ENCODE assay signal across 2 cellular contexts in the genomic region with DNA sequence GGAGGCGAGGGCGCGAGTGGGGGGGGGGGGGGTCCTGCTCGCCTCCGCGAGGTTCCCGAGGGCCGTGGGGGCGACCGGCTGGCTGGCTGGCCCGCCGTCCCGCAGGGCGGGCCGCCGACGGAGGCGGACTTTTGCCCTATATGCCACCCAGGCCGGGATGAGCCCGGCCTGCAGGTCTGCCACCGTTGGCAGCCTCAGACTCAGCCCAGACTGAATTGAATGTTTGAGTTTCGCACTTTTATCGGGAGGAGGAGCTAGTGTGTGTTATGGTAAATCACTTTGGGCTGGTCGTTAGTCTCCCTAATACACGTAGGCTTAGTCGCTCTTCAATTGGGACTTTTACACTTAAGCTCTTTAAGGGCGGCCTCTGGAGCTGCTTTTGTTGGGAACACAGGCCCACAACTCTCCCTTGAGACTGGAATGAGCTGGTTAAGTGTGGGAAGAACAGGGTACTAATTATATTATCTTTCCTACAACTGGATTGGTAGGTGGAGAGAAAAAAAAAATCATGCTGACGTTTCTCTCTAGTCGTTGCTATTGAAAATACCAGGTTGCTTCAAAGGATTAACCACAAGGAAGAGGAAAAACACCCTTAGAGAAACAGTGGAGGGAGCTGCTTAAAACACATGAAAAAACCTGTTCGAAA.
TF ChIP-seq lines count a peak whose summit lies in the region.

No MANE protein-coding gene starts in this region.

TF ChIP-seq in SK-N-SH treated with all-trans-retinoic acid at 6 μM for 48 hours, 23 proteins besides CTCF, POLR2A, EP300 and RAD21 (continued from another document):
- TF ChIP-seq PATZ1 (CRISPR knock-in tag; IDR thresholded peaks at IDR 0.05; ENCODE audit: borderline replicate concordance): no peak
- TF ChIP-seq, protein P1, sequence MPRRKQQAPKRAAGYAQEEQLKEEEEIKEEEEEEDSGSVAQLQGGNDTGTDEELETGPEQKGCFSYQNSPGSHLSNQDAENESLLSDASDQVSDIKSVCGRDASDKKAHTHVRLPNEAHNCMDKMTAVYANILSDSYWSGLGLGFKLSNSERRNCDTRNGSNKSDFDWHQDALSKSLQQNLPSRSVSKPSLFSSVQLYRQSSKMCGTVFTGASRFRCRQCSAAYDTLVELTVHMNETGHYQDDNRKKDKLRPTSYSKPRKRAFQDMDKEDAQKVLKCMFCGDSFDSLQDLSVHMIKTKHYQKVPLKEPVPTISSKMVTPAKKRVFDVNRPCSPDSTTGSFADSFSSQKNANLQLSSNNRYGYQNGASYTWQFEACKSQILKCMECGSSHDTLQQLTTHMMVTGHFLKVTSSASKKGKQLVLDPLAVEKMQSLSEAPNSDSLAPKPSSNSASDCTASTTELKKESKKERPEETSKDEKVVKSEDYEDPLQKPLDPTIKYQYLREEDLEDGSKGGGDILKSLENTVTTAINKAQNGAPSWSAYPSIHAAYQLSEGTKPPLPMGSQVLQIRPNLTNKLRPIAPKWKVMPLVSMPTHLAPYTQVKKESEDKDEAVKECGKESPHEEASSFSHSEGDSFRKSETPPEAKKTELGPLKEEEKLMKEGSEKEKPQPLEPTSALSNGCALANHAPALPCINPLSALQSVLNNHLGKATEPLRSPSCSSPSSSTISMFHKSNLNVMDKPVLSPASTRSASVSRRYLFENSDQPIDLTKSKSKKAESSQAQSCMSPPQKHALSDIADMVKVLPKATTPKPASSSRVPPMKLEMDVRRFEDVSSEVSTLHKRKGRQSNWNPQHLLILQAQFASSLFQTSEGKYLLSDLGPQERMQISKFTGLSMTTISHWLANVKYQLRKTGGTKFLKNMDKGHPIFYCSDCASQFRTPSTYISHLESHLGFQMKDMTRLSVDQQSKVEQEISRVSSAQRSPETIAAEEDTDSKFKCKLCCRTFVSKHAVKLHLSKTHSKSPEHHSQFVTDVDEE (CRISPR knock-in tag; IDR thresholded peaks at IDR 0.05): no peak
- no peak for TF ChIP-seq ESRRG (CRISPR knock-in tag; IDR thresholded peaks at IDR 0.05)
- 0 out of 2 replicates have a peak, but pooled peaks have one; percentile 16 for TF ChIP-seq CSDC2 (CRISPR knock-in tag; IDR thresholded peaks at IDR 0.05)
- no peak for TF ChIP-seq SNAI2 (CRISPR knock-in tag; IDR thresholded peaks at IDR 0.05)
- no peak for TF ChIP-seq ISL1 (CRISPR knock-in tag; IDR thresholded peaks at IDR 0.05)
- TF ChIP-seq TOX (CRISPR knock-in tag; IDR thresholded peaks at IDR 0.05; ENCODE audit: borderline replicate concordance): peak; percentile 40; the same call in 1 of the 2 replicates
- no peak for TF ChIP-seq CSRNP3 (CRISPR knock-in tag; IDR thresholded peaks at IDR 0.05)
- no peak for TF ChIP-seq ARNTL (CRISPR knock-in tag; IDR thresholded peaks at IDR 0.05; ENCODE audit: borderline replicate concordance, low read depth)
- TF ChIP-seq ZNF70 (CRISPR knock-in tag; IDR thresholded peaks at IDR 0.05): no peak
- TF ChIP-seq GLIS3 (CRISPR knock-in tag; IDR thresholded peaks at IDR 0.05): no peak
- no peak for TF ChIP-seq ZFP30 (CRISPR knock-in tag; IDR thresholded peaks at IDR 0.05)
- no peak for TF ChIP-seq ZNF565 (CRISPR knock-in tag; conservative IDR thresholded peaks at IDR 0.05; ENCODE audit: low read depth)
- TF ChIP-seq BACH2 (CRISPR knock-in tag; IDR thresholded peaks at IDR 0.05; ENCODE audit: borderline replicate concordance): no peak
- no peak for TF ChIP-seq PPARA (CRISPR knock-in tag; IDR thresholded peaks at IDR 0.05; ENCODE audit: borderline replicate concordance)
- TF ChIP-seq POU6F1 (CRISPR knock-in tag; IDR thresholded peaks at IDR 0.05; ENCODE audit: borderline replicate concordance, low read depth): peak; percentile 14; the same call in 1 of the 2 replicates

TF ChIP-seq in HepG2, 621 proteins besides CTCF, POLR2A, EP300 and RAD21 (continued from another document and continues in another):
- TF ChIP-seq, protein P2, sequence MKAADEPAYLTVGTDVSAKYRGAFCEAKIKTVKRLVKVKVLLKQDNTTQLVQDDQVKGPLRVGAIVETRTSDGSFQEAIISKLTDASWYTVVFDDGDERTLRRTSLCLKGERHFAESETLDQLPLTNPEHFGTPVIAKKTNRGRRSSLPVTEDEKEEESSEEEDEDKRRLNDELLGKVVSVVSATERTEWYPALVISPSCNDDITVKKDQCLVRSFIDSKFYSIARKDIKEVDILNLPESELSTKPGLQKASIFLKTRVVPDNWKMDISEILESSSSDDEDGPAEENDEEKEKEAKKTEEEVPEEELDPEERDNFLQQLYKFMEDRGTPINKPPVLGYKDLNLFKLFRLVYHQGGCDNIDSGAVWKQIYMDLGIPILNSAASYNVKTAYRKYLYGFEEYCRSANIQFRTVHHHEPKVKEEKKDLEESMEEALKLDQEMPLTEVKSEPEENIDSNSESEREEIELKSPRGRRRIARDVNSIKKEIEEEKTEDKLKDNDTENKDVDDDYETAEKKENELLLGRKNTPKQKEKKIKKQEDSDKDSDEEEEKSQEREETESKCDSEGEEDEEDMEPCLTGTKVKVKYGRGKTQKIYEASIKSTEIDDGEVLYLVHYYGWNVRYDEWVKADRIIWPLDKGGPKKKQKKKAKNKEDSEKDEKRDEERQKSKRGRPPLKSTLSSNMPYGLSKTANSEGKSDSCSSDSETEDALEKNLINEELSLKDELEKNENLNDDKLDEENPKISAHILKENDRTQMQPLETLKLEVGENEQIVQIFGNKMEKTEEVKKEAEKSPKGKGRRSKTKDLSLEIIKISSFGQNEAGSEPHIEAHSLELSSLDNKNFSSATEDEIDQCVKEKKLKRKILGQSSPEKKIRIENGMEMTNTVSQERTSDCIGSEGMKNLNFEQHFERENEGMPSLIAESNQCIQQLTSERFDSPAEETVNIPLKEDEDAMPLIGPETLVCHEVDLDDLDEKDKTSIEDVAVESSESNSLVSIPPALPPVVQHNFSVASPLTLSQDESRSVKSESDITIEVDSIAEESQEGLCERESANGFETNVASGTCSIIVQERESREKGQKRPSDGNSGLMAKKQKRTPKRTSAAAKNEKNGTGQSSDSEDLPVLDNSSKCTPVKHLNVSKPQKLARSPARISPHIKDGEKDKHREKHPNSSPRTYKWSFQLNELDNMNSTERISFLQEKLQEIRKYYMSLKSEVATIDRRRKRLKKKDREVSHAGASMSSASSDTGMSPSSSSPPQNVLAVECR (CRISPR knock-in tag; IDR thresholded peaks at IDR 0.05; ENCODE audit: borderline replicate concordance): peak; percentile 5; the same call in 1 of the 2 replicates
- TF ChIP-seq NCOR1 (IDR thresholded peaks at IDR 0.05; ENCODE audit: borderline replicate concordance, low read length) (peak; percentile 61; the same call in 1 of the 2 replicates), ZFP1 (CRISPR knock-in tag; IDR thresholded peaks at IDR 0.05) (0 out of 2 replicates have a peak, but pooled peaks have one; percentile 38), ZBTB1 (CRISPR knock-in tag; IDR thresholded peaks at IDR 0.05; ENCODE audit: borderline replicate concordance) (no peak), YY1 (IDR thresholded peaks at IDR 0.05; ENCODE audit: insufficient read depth, insufficient replicate concordance, low read depth, low read length) (peak; percentile 15), NPAS2 (CRISPR knock-in tag; IDR thresholded peaks at IDR 0.05; ENCODE audit: borderline replicate concordance) (0 out of 2 replicates have a peak, but pooled peaks have one; percentile 40), REPIN1 (CRISPR knock-in tag; IDR thresholded peaks at IDR 0.05; ENCODE audit: borderline replicate concordance, low read depth) (peak; percentile 47; the same call in 1 of the 2 replicates), ZNF619 (CRISPR knock-in tag; IDR thresholded peaks at IDR 0.05) (no peak), TBL1XR1 (IDR thresholded peaks at IDR 0.05; ENCODE audit: borderline replicate concordance, low read length, partially characterized antibody) (peak; percentile 52), CBX5 (CRISPR knock-in tag; IDR thresholded peaks at IDR 0.05; ENCODE audit: borderline replicate concordance) (0 out of 2 replicates have a peak, but pooled peaks have one; percentile 28), ZNF746 (CRISPR knock-in tag; IDR thresholded peaks at IDR 0.05) (no peak), ZNF878 (CRISPR knock-in tag; IDR thresholded peaks at IDR 0.05) (no peak), ZNF687 (CRISPR knock-in tag; IDR thresholded peaks at IDR 0.05) (peak; percentile 58), ZNF772 (CRISPR knock-in tag; IDR thresholded peaks at IDR 0.05) (0 out of 2 replicates have a peak, but pooled peaks have one; percentile 7)
- TF ChIP-seq, protein P3, sequence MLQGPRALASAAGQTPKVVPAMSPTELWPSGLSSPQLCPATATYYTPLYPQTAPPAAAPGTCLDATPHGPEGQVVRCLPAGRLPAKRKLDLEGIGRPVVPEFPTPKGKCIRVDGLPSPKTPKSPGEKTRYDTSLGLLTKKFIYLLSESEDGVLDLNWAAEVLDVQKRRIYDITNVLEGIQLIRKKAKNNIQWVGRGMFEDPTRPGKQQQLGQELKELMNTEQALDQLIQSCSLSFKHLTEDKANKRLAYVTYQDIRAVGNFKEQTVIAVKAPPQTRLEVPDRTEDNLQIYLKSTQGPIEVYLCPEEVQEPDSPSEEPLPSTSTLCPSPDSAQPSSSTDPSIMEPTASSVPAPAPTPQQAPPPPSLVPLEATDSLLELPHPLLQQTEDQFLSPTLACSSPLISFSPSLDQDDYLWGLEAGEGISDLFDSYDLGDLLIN (CRISPR knock-in tag; IDR thresholded peaks at IDR 0.05; ENCODE audit: borderline replicate concordance): no peak
- TF ChIP-seq, protein P4, sequence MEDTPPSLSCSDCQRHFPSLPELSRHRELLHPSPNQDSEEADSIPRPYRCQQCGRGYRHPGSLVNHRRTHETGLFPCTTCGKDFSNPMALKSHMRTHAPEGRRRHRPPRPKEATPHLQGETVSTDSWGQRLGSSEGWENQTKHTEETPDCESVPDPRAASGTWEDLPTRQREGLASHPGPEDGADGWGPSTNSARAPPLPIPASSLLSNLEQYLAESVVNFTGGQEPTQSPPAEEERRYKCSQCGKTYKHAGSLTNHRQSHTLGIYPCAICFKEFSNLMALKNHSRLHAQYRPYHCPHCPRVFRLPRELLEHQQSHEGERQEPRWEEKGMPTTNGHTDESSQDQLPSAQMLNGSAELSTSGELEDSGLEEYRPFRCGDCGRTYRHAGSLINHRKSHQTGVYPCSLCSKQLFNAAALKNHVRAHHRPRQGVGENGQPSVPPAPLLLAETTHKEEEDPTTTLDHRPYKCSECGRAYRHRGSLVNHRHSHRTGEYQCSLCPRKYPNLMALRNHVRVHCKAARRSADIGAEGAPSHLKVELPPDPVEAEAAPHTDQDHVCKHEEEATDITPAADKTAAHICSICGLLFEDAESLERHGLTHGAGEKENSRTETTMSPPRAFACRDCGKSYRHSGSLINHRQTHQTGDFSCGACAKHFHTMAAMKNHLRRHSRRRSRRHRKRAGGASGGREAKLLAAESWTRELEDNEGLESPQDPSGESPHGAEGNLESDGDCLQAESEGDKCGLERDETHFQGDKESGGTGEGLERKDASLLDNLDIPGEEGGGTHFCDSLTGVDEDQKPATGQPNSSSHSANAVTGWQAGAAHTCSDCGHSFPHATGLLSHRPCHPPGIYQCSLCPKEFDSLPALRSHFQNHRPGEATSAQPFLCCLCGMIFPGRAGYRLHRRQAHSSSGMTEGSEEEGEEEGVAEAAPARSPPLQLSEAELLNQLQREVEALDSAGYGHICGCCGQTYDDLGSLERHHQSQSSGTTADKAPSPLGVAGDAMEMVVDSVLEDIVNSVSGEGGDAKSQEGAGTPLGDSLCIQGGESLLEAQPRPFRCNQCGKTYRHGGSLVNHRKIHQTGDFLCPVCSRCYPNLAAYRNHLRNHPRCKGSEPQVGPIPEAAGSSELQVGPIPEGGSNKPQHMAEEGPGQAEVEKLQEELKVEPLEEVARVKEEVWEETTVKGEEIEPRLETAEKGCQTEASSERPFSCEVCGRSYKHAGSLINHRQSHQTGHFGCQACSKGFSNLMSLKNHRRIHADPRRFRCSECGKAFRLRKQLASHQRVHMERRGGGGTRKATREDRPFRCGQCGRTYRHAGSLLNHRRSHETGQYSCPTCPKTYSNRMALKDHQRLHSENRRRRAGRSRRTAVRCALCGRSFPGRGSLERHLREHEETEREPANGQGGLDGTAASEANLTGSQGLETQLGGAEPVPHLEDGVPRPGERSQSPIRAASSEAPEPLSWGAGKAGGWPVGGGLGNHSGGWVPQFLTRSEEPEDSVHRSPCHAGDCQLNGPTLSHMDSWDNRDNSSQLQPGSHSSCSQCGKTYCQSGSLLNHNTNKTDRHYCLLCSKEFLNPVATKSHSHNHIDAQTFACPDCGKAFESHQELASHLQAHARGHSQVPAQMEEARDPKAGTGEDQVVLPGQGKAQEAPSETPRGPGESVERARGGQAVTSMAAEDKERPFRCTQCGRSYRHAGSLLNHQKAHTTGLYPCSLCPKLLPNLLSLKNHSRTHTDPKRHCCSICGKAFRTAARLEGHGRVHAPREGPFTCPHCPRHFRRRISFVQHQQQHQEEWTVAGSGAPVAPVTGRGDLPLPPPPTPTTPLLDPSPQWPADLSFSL (CRISPR knock-in tag; IDR thresholded peaks at IDR 0.05): peak; percentile 25; the same call in 1 of the 2 replicates
- TF ChIP-seq, protein P5, sequence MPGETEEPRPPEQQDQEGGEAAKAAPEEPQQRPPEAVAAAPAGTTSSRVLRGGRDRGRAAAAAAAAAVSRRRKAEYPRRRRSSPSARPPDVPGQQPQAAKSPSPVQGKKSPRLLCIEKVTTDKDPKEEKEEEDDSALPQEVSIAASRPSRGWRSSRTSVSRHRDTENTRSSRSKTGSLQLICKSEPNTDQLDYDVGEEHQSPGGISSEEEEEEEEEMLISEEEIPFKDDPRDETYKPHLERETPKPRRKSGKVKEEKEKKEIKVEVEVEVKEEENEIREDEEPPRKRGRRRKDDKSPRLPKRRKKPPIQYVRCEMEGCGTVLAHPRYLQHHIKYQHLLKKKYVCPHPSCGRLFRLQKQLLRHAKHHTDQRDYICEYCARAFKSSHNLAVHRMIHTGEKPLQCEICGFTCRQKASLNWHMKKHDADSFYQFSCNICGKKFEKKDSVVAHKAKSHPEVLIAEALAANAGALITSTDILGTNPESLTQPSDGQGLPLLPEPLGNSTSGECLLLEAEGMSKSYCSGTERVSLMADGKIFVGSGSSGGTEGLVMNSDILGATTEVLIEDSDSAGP (CRISPR knock-in tag; IDR thresholded peaks at IDR 0.05; ENCODE audit: borderline replicate concordance): no peak
